In genomic region chr9:33677506-33677809, GRCh38 we compare ENCODE assay signal across 10 cellular contexts.
DNase-seq lines count a peak whose midpoint lies in the region; TF ChIP-seq lines count a peak whose summit lies in the region.
"Had no signal": no experiment of that assay in that cellular context is flagged by ENCODE, and none has a peak within 500 bp of the region (broad histone marks: within the 10 kb centered on the region; RNA-seq: fewer than 3 reads in every experiment).

No MANE protein-coding gene starts in this region.

- H3K27me3 ChIP-seq in DOHH2 (ENCODE audit: control insufficient read depth, low read length): peaks cover 50% of the 10 kb centered on the region
- no peaks in the 10 kb centered on the region for H3K27me3 ChIP-seq in SU-DHL-6 (ENCODE audit: low read length)
- no peaks in the 10 kb centered on the region for H3K27me3 ChIP-seq in sigmoid colon

- H3K4me3 ChIP-seq in DOHH2 (ENCODE audit: low read length) (peak overlapping the region; percentile 45; the same call in 1 of the 2 replicates), SU-DHL-6 (ENCODE audit: insufficient read depth, low read length, poor library complexity, severe bottlenecking) (peak overlapping the region; percentile 28), foreskin fibroblast (ENCODE audit: low read depth in 1 of 2, low read length in 2 of 2) (peak overlapping the region; percentile 40 to 44), sigmoid colon (peak overlapping the region; percentile 57 to 70 (median 64))

- no peaks in the 10 kb centered on the region for H3K9me2 ChIP-seq in DOHH2 (replicated peaks; ENCODE audit: control insufficient read depth, low read length)
- H3K9me2 ChIP-seq in SU-DHL-6 (replicated peaks; ENCODE audit: insufficient read depth, low read length): no peaks in the 10 kb centered on the region

- TF ChIP-seq EP300 in sigmoid colon (IDR thresholded peaks at IDR 0.05): no peak

- WGBS in sigmoid colon, 2 donors: 34 to 41% methylated on average over 3 of the region's 3 CpGs

- no peak for TF ChIP-seq POLR2A in sigmoid colon (IDR thresholded peaks at IDR 0.05)

- H3K36me3 ChIP-seq in DOHH2 (ENCODE audit: control insufficient read depth, low read length) (no peaks in the 10 kb centered on the region), SU-DHL-6 (ENCODE audit: low read length) (no peaks in the 10 kb centered on the region), sigmoid colon (no peaks in the 10 kb centered on the region)

- H3K9me3 ChIP-seq in DOHH2 (ENCODE audit: control insufficient read depth, insufficient read depth, low read length) (peaks cover 5% of the 10 kb centered on the region; the same call in 1 of the 2 replicates), SU-DHL-6 (ENCODE audit: insufficient read depth, low read length) (no peaks in the 10 kb centered on the region), sigmoid colon (no peaks in the 10 kb centered on the region)

- no peak overlapping the region for H3K27ac ChIP-seq in DOHH2 (ENCODE audit: low read depth, low read length)
- H3K27ac ChIP-seq in SU-DHL-6 (ENCODE audit: low read depth, low read length): no peak overlapping the region
- peak overlapping the region; percentile 87 to 92 (median 90) for H3K27ac ChIP-seq in sigmoid colon
- H3K27ac ChIP-seq: epithelial cell of prostate had no signal

- peak overlapping the region; percentile 88 for H2AFZ ChIP-seq in SU-DHL-6 (ENCODE audit: low read depth, low read length, severe bottlenecking)

- H3F3A ChIP-seq in DOHH2 (ENCODE audit: control insufficient read depth, insufficient read depth): no peaks in the 10 kb centered on the region
- no peaks in the 10 kb centered on the region for H3F3A ChIP-seq in SU-DHL-6 (ENCODE audit: insufficient read depth)

- no peak for DNase-seq in foreskin fibroblast
- DNase-seq in sigmoid colon: no peak
- DNase-seq in H4 (ENCODE audit: low spot score): no peak
- DNase-seq in anterior cingulate cortex (lab: John Stamatoyannopoulos, UW): no peak
- DNase-seq in NCI-H2171 treated with DMSO at 0.1 percent for 48 hours (lab: John Stamatoyannopoulos, UW): no peak
- no peak for DNase-seq in NAMALWA (ENCODE audit: low spot score)
- DNase-seq: SIG-M5 had no signal

- no peak for TF ChIP-seq CTCF in DOHH2 (IDR thresholded peaks at IDR 0.05; ENCODE audit: low read depth, low read length, poor library complexity, severe bottlenecking)
- TF ChIP-seq CTCF in SU-DHL-6 (IDR thresholded peaks at IDR 0.05; ENCODE audit: insufficient read depth, low read length, poor library complexity, severe bottlenecking): no peak
- no peak for TF ChIP-seq CTCF in foreskin fibroblast (IDR thresholded peaks at IDR 0.05; ENCODE audit: low read depth, low read length)
- no peak for TF ChIP-seq CTCF in sigmoid colon (IDR thresholded peaks at IDR 0.05)

- intact Hi-C loops in sigmoid colon (cut with DNase I): loop anchor here (5.0 kb wide), 1 partner anchor 45 kb away; no protein-coding TSS in a partner anchor

- H3K4me2 ChIP-seq in DOHH2 (ENCODE audit: low read length) (peak overlapping the region; percentile 46), SU-DHL-6 (ENCODE audit: low read depth, low read length, poor library complexity, severe bottlenecking) (peak overlapping the region; percentile 55)

- H3K4me1 ChIP-seq in DOHH2 (ENCODE audit: control insufficient read depth, low read length) (no peaks in the 10 kb centered on the region), sigmoid colon (peaks cover 0 to 21% (median 11%) of the 10 kb centered on the region in 4 donors)

- H3K79me2 ChIP-seq in DOHH2 (ENCODE audit: control insufficient read depth, low read length) (no peaks in the 10 kb centered on the region), SU-DHL-6 (ENCODE audit: insufficient read depth, low read length) (no peaks in the 10 kb centered on the region)

- H4K20me1 ChIP-seq in DOHH2 (ENCODE audit: control insufficient read depth, insufficient read depth, low read depth, low read length) (no peaks in the 10 kb centered on the region), SU-DHL-6 (ENCODE audit: low read depth, low read length) (no peaks in the 10 kb centered on the region)

- no peak overlapping the region for H3K9ac ChIP-seq in SU-DHL-6 (ENCODE audit: low read length)

Comparison
In these comparisons a context has a peak if more than half of its experiments do, and no peak if none do; other contexts are left out.
1. H3K27ac ChIP-seq: peak in sigmoid colon (4 of 4); none in DOHH2 (single experiment) and SU-DHL-6 (single experiment).
2. Peak in every context shown above with its lines, with median percentiles within 50 percentile points of each other: H3K4me3 ChIP-seq.